Comparison of ENCODE assay signal across 9 cellular contexts in genomic region chr12:53617700-53618099, GRCh38. TPM values are rescaled to one million over a fixed set of nuclear protein-coding genes. Genes with fewer than 3 reads are reported as not detected.
DNase-seq lines count a peak whose midpoint lies in the region; ATAC-seq and TF ChIP-seq lines count a peak whose summit lies in the region.
"Had no signal": no experiment of that assay in that cellular context is flagged by ENCODE, and none has a peak within 500 bp of the region (broad histone marks: within the 10 kb centered on the region; RNA-seq: fewer than 3 reads in every experiment).

No MANE protein-coding gene starts in this region.

- H3K4me1 ChIP-seq in DOHH2 (ENCODE audit: control insufficient read depth, low read length) (peaks cover 32% of the 10 kb centered on the region), skeletal muscle satellite cell (ENCODE audit: control insufficient read depth, insufficient read depth, low read length) (peaks cover 17% of the 10 kb centered on the region)

- no peaks in the 10 kb centered on the region for H3K9me3 Mint-ChIP-seq in effector memory CD8-positive, alpha-beta T cell

- peaks cover 9 to 27% of the 10 kb centered on the region in 2 donors for H3K4me1 Mint-ChIP-seq in effector memory CD8-positive, alpha-beta T cell (ENCODE audit: low read depth in 2 of 2)

- peak overlapping the region; percentile 84 to 93 for H3K27ac Mint-ChIP-seq in effector memory CD8-positive, alpha-beta T cell

- peak; percentile 44 for DNase-seq in OCI-M1 (lab: John Stamatoyannopoulos, UW)
- no peak for DNase-seq in effector memory CD8-positive, alpha-beta T cell
- DNase-seq: cortex of kidney, NCI-H1048 had no signal

- ATAC-seq in effector memory CD8-positive, alpha-beta T cell (replicated peaks): no peak
- no peak for ATAC-seq in GM19397 (IDR thresholded peaks at IDR 0.05; ENCODE audit: unreplicated experiment)
- no peak for ATAC-seq in HG02642 (IDR thresholded peaks at IDR 0.05; ENCODE audit: poor library complexity, unreplicated experiment)
- no peak for ATAC-seq in GM19455 (IDR thresholded peaks at IDR 0.05; ENCODE audit: unreplicated experiment)

- peak overlapping the region; percentile 60 for H3K27ac ChIP-seq in DOHH2 (ENCODE audit: low read depth, low read length)

- H3K36me3 Mint-ChIP-seq in effector memory CD8-positive, alpha-beta T cell (ENCODE audit: insufficient read depth): peaks cover 10% of the 10 kb centered on the region

- H3K27me3 ChIP-seq in DOHH2 (ENCODE audit: control insufficient read depth, low read length) (no peaks in the 10 kb centered on the region), skeletal muscle satellite cell (ENCODE audit: control insufficient read depth, insufficient read depth, low read length) (no peaks in the 10 kb centered on the region)

- H3K79me2 ChIP-seq in DOHH2 (ENCODE audit: control insufficient read depth, low read length): peaks cover 63% of the 10 kb centered on the region

- no peaks in the 10 kb centered on the region for H3K9me2 ChIP-seq in DOHH2 (replicated peaks; ENCODE audit: control insufficient read depth, low read length)

- no peaks in the 10 kb centered on the region for H3K27me3 Mint-ChIP-seq in effector memory CD8-positive, alpha-beta T cell

- peak overlapping the region; percentile 53 for H3K9ac ChIP-seq in skeletal muscle satellite cell (ENCODE audit: low read depth, low read length)

- H4K20me1 ChIP-seq in DOHH2 (ENCODE audit: control insufficient read depth, insufficient read depth, low read depth, low read length): no peaks in the 10 kb centered on the region

- TF ChIP-seq CTCF in DOHH2 (IDR thresholded peaks at IDR 0.05; ENCODE audit: low read depth, low read length, poor library complexity, severe bottlenecking): no peak

- H3K36me3 ChIP-seq in DOHH2 (ENCODE audit: control insufficient read depth, low read length) (no peaks in the 10 kb centered on the region), skeletal muscle satellite cell (ENCODE audit: insufficient read depth, low read length) (peaks cover 7% of the 10 kb centered on the region)

- H3K4me3 Mint-ChIP-seq in effector memory CD8-positive, alpha-beta T cell: peak overlapping the region; percentile 45 to 77

- H3F3A ChIP-seq in DOHH2 (ENCODE audit: control insufficient read depth, insufficient read depth): peaks cover 9% of the 10 kb centered on the region

- peak overlapping the region; percentile 89 for H3K4me2 ChIP-seq in DOHH2 (ENCODE audit: low read length)
- H3K4me2 ChIP-seq in skeletal muscle satellite cell (ENCODE audit: low read length): peak overlapping the region; percentile 65

- H3K9me3 ChIP-seq in DOHH2 (ENCODE audit: control insufficient read depth, insufficient read depth, low read length): no peaks in the 10 kb centered on the region
- H3K9me3 ChIP-seq in skeletal muscle satellite cell (replicated peaks; ENCODE audit: low read length): no peaks in the 10 kb centered on the region

- H3K4me3 ChIP-seq in DOHH2 (ENCODE audit: low read length): peak overlapping the region; percentile 70
- H3K4me3 ChIP-seq in skeletal muscle satellite cell (ENCODE audit: low read length): peak overlapping the region; percentile 31

RNA-seq across cellular contexts. Expression of gene ATF7, which starts 8.5 kb away (rescaled TPM):
- 10.0 and 10.9 TPM in 2 replicates for total RNA-seq in skeletal muscle satellite cell (2012; rRNA removed)

RNA-seq across cellular contexts. Expression of gene ATP5MC2, which starts 58.2 kb away (rescaled TPM):
- total RNA-seq in skeletal muscle satellite cell (2012; rRNA removed): 75.3 and 118 TPM in 2 replicates
